14 cellular contexts compared by ENCODE assay signal in genomic region chr13:32880636-32881035, GRCh38.
A peak's percentile ranks its signal among the peaks of the same experiment; 100 is the strongest.
DNase-seq lines count a peak whose midpoint lies in the region; TF ChIP-seq lines count a peak whose summit lies in the region.
"Had no signal": no experiment of that assay in that cellular context is flagged by ENCODE, and none has a peak within 500 bp of the region (broad histone marks: within the 10 kb centered on the region; RNA-seq: fewer than 3 reads in every experiment).

No MANE protein-coding gene starts in this region.

- H3K9me3 ChIP-seq in A673 (ENCODE audit: low read depth, low read length, poor library complexity, severe bottlenecking) = no peaks in the 10 kb centered on the region
- H3K9me3 ChIP-seq in muscle layer of colon (ENCODE audit: low read length) = no peaks in the 10 kb centered on the region
- no peaks in the 10 kb centered on the region for H3K9me3 ChIP-seq in smooth muscle cell (replicated peaks; ENCODE audit: low read depth)

- H3F3A ChIP-seq in smooth muscle cell (ENCODE audit: low read depth) = peaks cover 18% of the 10 kb centered on the region

- H3K4me3 ChIP-seq in A673 (ENCODE audit: low read depth, low read length, poor library complexity, severe bottlenecking) (no peak overlapping the region), muscle layer of colon (ENCODE audit: low read depth in 1 of 2, low read length in 2 of 2) (no peak overlapping the region), smooth muscle cell (no peak overlapping the region)

- intact Hi-C loops in A673 (cut with micrococcal nuclease; ENCODE audit: unreplicated experiment) = no loop called here

- 64% methylated on average over 3 of the region's 3 CpGs for WGBS in smooth muscle cell (ENCODE audit: low lambda C conversion rate)

- DNase-seq in A673 (ENCODE audit: low spot score) (no peak), smooth muscle cell (lab: John Stamatoyannopoulos, UW; ENCODE audit: unreplicated experiment) (no peak), kidney tubule cell (ENCODE audit: low spot score) (no peak), dedifferentiated amniotic fluid mesenchymal stem cell (ENCODE audit: extremely low spot score) (no peak), NCI-H524 (lab: John Stamatoyannopoulos, UW) (no peak), GM19240 (ENCODE audit: insufficient read length, low spot score) (no peak)
- DNase-seq: CD4-positive, alpha-beta memory T cell; H7; KBM-7; NCI-H1436 treated with DMSO at 0.1 percent for 48 hours; NCI-H510A had no signal

- H3K4me1 ChIP-seq in A673 (ENCODE audit: insufficient read depth, low read length, poor library complexity, severe bottlenecking) (peaks cover 40% of the 10 kb centered on the region), muscle layer of colon (ENCODE audit: insufficient read depth, low read length) (peaks cover 30% of the 10 kb centered on the region), smooth muscle cell (ENCODE audit: low read depth) (no peaks in the 10 kb centered on the region)

- H2AFZ ChIP-seq in smooth muscle cell (ENCODE audit: low read depth) = peak overlapping the region; percentile 55

- TF ChIP-seq CTCF in A673 (conservative IDR thresholded peaks at IDR 0.05; ENCODE audit: low read depth, low read length) = no peak
- no peak for TF ChIP-seq CTCF in smooth muscle cell (IDR thresholded peaks at IDR 0.05; ENCODE audit: borderline replicate concordance, insufficient read depth, poor library complexity, severe bottlenecking)

- BruUV-seq in A673 (replicated peaks; lab: Mats Ljungman, UMichigan) = no TSS peak

- H3K27me3 ChIP-seq in A673 (replicated peaks; ENCODE audit: insufficient read depth, low read depth, low read length, poor library complexity) (no peaks in the 10 kb centered on the region), muscle layer of colon (ENCODE audit: control insufficient read depth in 1 of 2, insufficient read depth in 2 of 2, low read length in 2 of 2) (no peaks in the 10 kb centered on the region), smooth muscle cell (ENCODE audit: low read depth) (no peaks in the 10 kb centered on the region)

- CTCF ChIA-PET in A673 (lab: Charles Lee) = no interaction called here

- POLR2A ChIA-PET in A673 (lab: Charles Lee; ENCODE audit: low non-redundant PET) = interaction anchor here (0.5 kb wide), 1 partner anchor 799 kb away, joined by 10 read pairs; no protein-coding TSS in a partner anchor

- peak overlapping the region; percentile 45 for H3K27ac ChIP-seq in A673 (ENCODE audit: low read depth, low read length, poor library complexity, severe bottlenecking)
- H3K27ac ChIP-seq in angular gyrus (ENCODE audit: low read depth, low read length) = peak overlapping the region; percentile 72
- H3K27ac ChIP-seq in muscle layer of colon (ENCODE audit: low read depth, low read length) = peak overlapping the region; percentile 50
- H3K27ac ChIP-seq in smooth muscle cell (ENCODE audit: low read depth) = peak overlapping the region; percentile 92
- H3K27ac ChIP-seq: 22Rv1 had no signal

- H3K9ac ChIP-seq in muscle layer of colon (ENCODE audit: low read length) = no peak overlapping the region
- no peak overlapping the region for H3K9ac ChIP-seq in smooth muscle cell (ENCODE audit: low read depth)

- no peaks in the 10 kb centered on the region for H4K20me1 ChIP-seq in smooth muscle cell (ENCODE audit: low read depth)

- peak overlapping the region; percentile 72 for H3K4me2 ChIP-seq in smooth muscle cell

- no peaks in the 10 kb centered on the region for H3K36me3 ChIP-seq in A673 (ENCODE audit: insufficient read depth, low read length, poor library complexity, severe bottlenecking)
- no peaks in the 10 kb centered on the region for H3K36me3 ChIP-seq in muscle layer of colon (ENCODE audit: insufficient read depth, low read length)
- H3K36me3 ChIP-seq in smooth muscle cell (ENCODE audit: low read depth) = no peaks in the 10 kb centered on the region

- H3K79me2 ChIP-seq in smooth muscle cell (ENCODE audit: low read depth) = no peaks in the 10 kb centered on the region
